Comparison of ENCODE assay signal across 25 cellular contexts in the genomic region with DNA sequence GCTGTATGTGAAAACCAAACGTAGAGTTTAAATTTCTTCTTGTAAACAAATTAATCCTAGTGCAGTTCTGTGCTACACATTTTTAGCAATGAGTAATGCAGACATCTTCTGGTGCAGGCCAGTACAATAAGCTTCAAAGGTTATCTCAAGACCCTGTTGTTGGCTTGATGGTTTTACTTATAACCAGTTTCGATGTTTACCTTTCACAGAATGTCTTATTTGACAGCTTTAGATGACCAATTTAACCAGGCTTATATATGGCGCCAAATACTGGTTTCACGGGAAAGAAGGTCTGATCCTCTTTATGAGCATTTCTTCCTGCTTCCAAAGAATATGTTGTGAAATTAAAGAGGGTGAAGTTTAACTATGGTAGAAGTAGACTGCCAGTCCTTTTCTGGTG. TPM values are rescaled to one million over a fixed set of nuclear protein-coding genes. Genes with fewer than 3 reads are reported as not detected.
DNase-seq lines count a peak whose midpoint lies in the region; ATAC-seq and TF ChIP-seq lines count a peak whose summit lies in the region.
"Had no signal": no experiment of that assay in that cellular context is flagged by ENCODE, and none has a peak within 500 bp of the region (broad histone marks: within the 10 kb centered on the region; RNA-seq: fewer than 3 reads in every experiment).

No MANE protein-coding gene starts in this region.

- 68 to 74% methylated on average over 4 of the region's 4 CpGs for WGBS in transverse colon (ENCODE audit: low coverage in 1 of 2), 2 donors

- peaks cover 0 to 55% (median 17%) of the 10 kb centered on the region in 4 donors for H3K36me3 ChIP-seq in transverse colon

- peaks cover 48% of the 10 kb centered on the region for H3K36me3 Mint-ChIP-seq in activated naive CD4-positive, alpha-beta T cell treated with anti-CD3 and anti-CD28 coated beads for 36 hours (ENCODE audit: low read depth)

- TF ChIP-seq POLR2A in transverse colon (IDR thresholded peaks at IDR 0.05) = peak; percentile 2

- no peak overlapping the region for H3K4me3 Mint-ChIP-seq in activated naive CD4-positive, alpha-beta T cell treated with anti-CD3 and anti-CD28 coated beads for 36 hours
- H3K4me3 Mint-ChIP-seq: type B pancreatic cell had no signal

- no peak for DNase-seq in activated naive CD4-positive, alpha-beta T cell treated with anti-CD3 and anti-CD28 coated beads for 36 hours
- DNase-seq in activated naive CD4-positive, alpha-beta T cell treated with anti-CD3 and anti-CD28 coated beads, Interleukin-2, amount 50 U/mL, for 16 hours = no peak
- DNase-seq in amniotic epithelial cell (ENCODE audit: low read depth) = peak; percentile 36
- no peak for DNase-seq in left lobe of liver (ENCODE audit: low spot score)
- DNase-seq in transverse colon = no peak
- no peak for DNase-seq in glomerular visceral epithelial cell (ENCODE audit: extremely low spot score)
- DNase-seq in NCI-H2081 treated with DMSO at 0.1 percent for 48 hours (lab: John Stamatoyannopoulos, UW) = no peak
- DNase-seq: ACHN; activated CD8-positive, alpha-beta memory T cell treated with anti-CD3 and anti-CD28 coated beads, Interleukin-2, amount 50 U/mL, for 48 hours; activated gamma-delta T cell treated with Interleukin-2 at 50 U/mL for 16 hours; anterior cingulate cortex; central memory CD4-positive, alpha-beta T cell; dorsolateral prefrontal cortex; foreskin keratinocyte; kidney; MM.1S; NCI-H146; NCI-H2171; NCI-H524 treated with DMSO at 0.1 percent for 48 hours; right cardiac atrium had no signal

- H3K4me3 ChIP-seq in transverse colon = no peak overlapping the region
- H3K4me3 ChIP-seq: BLaER1 had no signal

- no peaks in the 10 kb centered on the region for H3K9me3 Mint-ChIP-seq in activated naive CD4-positive, alpha-beta T cell treated with anti-CD3 and anti-CD28 coated beads for 36 hours
- H3K9me3 Mint-ChIP-seq: type B pancreatic cell had no signal

- in situ Hi-C loops in transverse colon (cut with MboI; ENCODE audit: low pct_ligation_motif_present in 1 of 4, low pct_unique_long_range_greater_than_20kb in 1 of 4, low sequenced_read_pairs in 3 of 4) = loop anchor here in 1 of 4 donors (10.0 kb wide), 1 partner anchor 50 kb away; no protein-coding TSS in a partner anchor

- intact Hi-C loops in activated naive CD4-positive, alpha-beta T cell treated with anti-CD3 and anti-CD28 coated beads for 36 hours (cut with micrococcal nuclease) = no loop called here
- intact Hi-C loops in transverse colon (cut with DNase I; ENCODE audit: low total_unique reads) = no loop called here

- H3K27ac Mint-ChIP-seq in activated naive CD4-positive, alpha-beta T cell treated with anti-CD3 and anti-CD28 coated beads for 36 hours = peak overlapping the region; percentile 9
- H3K27ac Mint-ChIP-seq: type B pancreatic cell had no signal

- no peaks in the 10 kb centered on the region for H3K27me3 ChIP-seq in transverse colon
- H3K27me3 ChIP-seq: BLaER1, dorsolateral prefrontal cortex, foreskin keratinocyte had no signal

- no peaks in the 10 kb centered on the region for H3K9me3 ChIP-seq in transverse colon
- H3K9me3 ChIP-seq: BLaER1 had no signal

- ATAC-seq in left lobe of liver (peak; percentile 1), GM18520 (IDR thresholded peaks at IDR 0.05; ENCODE audit: unreplicated experiment) (no peak)
- ATAC-seq: foreskin keratinocyte, right cardiac atrium, SK-N-SH treated with all-trans-retinoic acid at 6 μM for 48 hours had no signal

- CTCF ChIA-PET in activated naive CD4-positive, alpha-beta T cell treated with anti-CD3 and anti-CD28 coated beads for 36 hours (lab: Charles Lee) = no interaction called here

- no peaks in the 10 kb centered on the region for H3K27me3 Mint-ChIP-seq in activated naive CD4-positive, alpha-beta T cell treated with anti-CD3 and anti-CD28 coated beads for 36 hours (ENCODE audit: low read depth)
- H3K27me3 Mint-ChIP-seq: type B pancreatic cell had no signal

- H3K4me1 Mint-ChIP-seq in activated naive CD4-positive, alpha-beta T cell treated with anti-CD3 and anti-CD28 coated beads for 36 hours (ENCODE audit: low read depth) = peaks cover 47% of the 10 kb centered on the region

- peaks cover 21 to 69% (median 63%) of the 10 kb centered on the region in 4 donors for H3K4me1 ChIP-seq in transverse colon
- H3K4me1 ChIP-seq: foreskin keratinocyte had no signal

- peak overlapping the region in 1 of 4 donors; percentile 68 for H3K27ac ChIP-seq in transverse colon
- H3K27ac ChIP-seq: BLaER1, foreskin keratinocyte, VCaP had no signal

- TF ChIP-seq CTCF in transverse colon (IDR thresholded peaks at IDR 0.05) = no peak

- no peak for TF ChIP-seq EP300 in transverse colon (IDR thresholded peaks at IDR 0.05; ENCODE audit: low read depth)

RNA-seq across cellular contexts. Expression of a gene that starts 9.9 kb away (rescaled TPM):
- 10 to 100 TPM; 71.9 to 73.2 TPM for total RNA-seq in activated naive CD4-positive, alpha-beta T cell treated with anti-CD3 and anti-CD28 coated beads for 36 hours
- 83.9 TPM for total RNA-seq in left lobe of liver
- 100 to 1,000 TPM in 2 of 4 donors, 10 to 100 TPM in 2; 49.0 to 190 (median 98.2) TPM for total RNA-seq in transverse colon
